27 cellular contexts compared by ENCODE assay signal in genomic region chr14:37658174-37658573, GRCh38.
A peak's percentile ranks its signal among the peaks of the same experiment; 100 is the strongest.
DNase-seq lines count a peak whose midpoint lies in the region; ATAC-seq and TF ChIP-seq lines count a peak whose summit lies in the region.
"Had no signal": no experiment of that assay in that cellular context is flagged by ENCODE, and none has a peak within 500 bp of the region (broad histone marks: within the 10 kb centered on the region; RNA-seq: fewer than 3 reads in every experiment).

No MANE protein-coding gene starts in this region.

- intact Hi-C loops in activated CD8-positive, alpha-beta T cell treated with anti-CD3 and anti-CD28 coated beads for 36 hours (cut with micrococcal nuclease): no loop called here

- no peak for TF ChIP-seq POLR2A in gastroesophageal sphincter (IDR thresholded peaks at IDR 0.05)

- no peak for TF ChIP-seq EP300 in gastroesophageal sphincter (IDR thresholded peaks at IDR 0.05)

- H2AFZ ChIP-seq in ACC112 (ENCODE audit: low read length, unreplicated experiment): no peak overlapping the region

- peak; percentile 79 for DNase-seq in DMS153 (lab: John Stamatoyannopoulos, UW)
- DNase-seq in NCI-H2029 treated with DMSO at 0.1 percent for 48 hours (lab: John Stamatoyannopoulos, UW): peak; percentile 60
- no peak for DNase-seq in RWPE2 (ENCODE audit: low spot score)
- no peak for DNase-seq in stimulated activated CD4-positive, alpha-beta T cell treated with anti-CD3 and anti-CD28 coated beads, Interleukin-2, amount 100 ng/mL, for 48 hours
- DNase-seq in activated CD8-positive, alpha-beta T cell treated with anti-CD3 and anti-CD28 coated beads for 36 hours: no peak
- DNase-seq: activated CD4-positive, alpha-beta T cell treated with anti-CD3 and anti-CD28 coated beads, Interleukin-2, amount 50 U/mL, for 1 hour; activated CD8-positive, alpha-beta memory T cell treated with anti-CD3 and anti-CD28 coated beads, Interleukin-2, amount 50 U/mL, for 4 hours; activated naive CD8-positive, alpha-beta T cell treated with anti-CD3 and anti-CD28 coated beads for 36 hours; Calu3; head of caudate nucleus; KG1; kidney glomerular epithelial cell; lower lobe of right lung; mucosa of descending colon; NCI-H187; NCI-H526; ovary; Right ventricle myocardium superior; spleen; stimulated activated CD4-positive, alpha-beta T cell treated with anti-CD3 and anti-CD28 coated beads, Interleukin-4, amount 100 ng/mL, for 24 hours; stimulated activated naive B cell treated with anti-CD40 and anti-IgM and Interleukin-4, amounts not matched to agents 10 μg/mL and 1 μg/mL and 100 μg/mL, for 72 hours; T-helper 9 cell had no signal

- peaks cover 17% of the 10 kb centered on the region for H3K9me3 Mint-ChIP-seq in activated CD8-positive, alpha-beta T cell treated with anti-CD3 and anti-CD28 coated beads for 36 hours

- H3K27ac ChIP-seq in ACC112 (ENCODE audit: low read depth, low read length) (peak overlapping the region; percentile 43; the same call in 1 of the 2 replicates), RWPE2 (ENCODE audit: poor library complexity, severe bottlenecking) (no peak overlapping the region), gastroesophageal sphincter (no peak overlapping the region)
- H3K27ac ChIP-seq: BLaER1 treated with 17β-estradiol and CSF1 and Interleukin-3, amounts not matched to agents 10 nM and 100 nM; lower lobe of right lung; ovary; spleen had no signal

- no peaks in the 10 kb centered on the region for H3K27me3 Mint-ChIP-seq in activated CD8-positive, alpha-beta T cell treated with anti-CD3 and anti-CD28 coated beads for 36 hours
- H3K27me3 Mint-ChIP-seq: activated naive CD8-positive, alpha-beta T cell treated with anti-CD3 and anti-CD28 coated beads for 36 hours; central memory CD8-positive, alpha-beta T cell; stimulated activated naive B cell treated with anti-CD40 and anti-IgM and Interleukin-4, amounts not matched to agents 10 μg/mL and 1 μg/mL and 100 μg/mL, for 72 hours had no signal

- H3K9me3 ChIP-seq in RWPE2 (ENCODE audit: severe bottlenecking) (no peaks in the 10 kb centered on the region), gastroesophageal sphincter (peaks cover 0 to 36% (median 0%) of the 10 kb centered on the region in 3 donors)
- H3K9me3 ChIP-seq: ovary had no signal

- H3K4me3 ChIP-seq in ACC112 (ENCODE audit: low read depth, low read length) (no peak overlapping the region), RWPE2 (ENCODE audit: severe bottlenecking) (no peak overlapping the region), gastroesophageal sphincter (no peak overlapping the region)
- H3K4me3 ChIP-seq: BLaER1 treated with 17β-estradiol and CSF1 and Interleukin-3, amounts not matched to agents 10 nM and 100 nM; lower lobe of right lung; mucosa of descending colon; ovary; spleen had no signal

- H3K4me1 ChIP-seq in ACC112 (ENCODE audit: control insufficient read depth, insufficient read depth, low read length, unreplicated experiment): peaks cover 32% of the 10 kb centered on the region
- peaks cover 12% of the 10 kb centered on the region for H3K4me1 ChIP-seq in RWPE2 (ENCODE audit: insufficient read depth, poor library complexity, severe bottlenecking)
- H3K4me1 ChIP-seq in gastroesophageal sphincter: no peaks in the 10 kb centered on the region
- H3K4me1 ChIP-seq: BLaER1 treated with 17β-estradiol and CSF1 and Interleukin-3, amounts not matched to agents 10 nM and 100 nM; lower lobe of right lung; spleen had no signal

- CTCF ChIA-PET in activated CD8-positive, alpha-beta T cell treated with anti-CD3 and anti-CD28 coated beads for 36 hours (lab: Charles Lee): no interaction called here

- POLR2A ChIA-PET in activated CD8-positive, alpha-beta T cell treated with anti-CD3 and anti-CD28 coated beads for 36 hours (lab: Charles Lee): no interaction called here

- H3K79me2 ChIP-seq in ACC112 (ENCODE audit: control insufficient read depth, insufficient read depth, low read length, unreplicated experiment): no peaks in the 10 kb centered on the region

- no peak overlapping the region for H3K4me3 Mint-ChIP-seq in activated CD8-positive, alpha-beta T cell treated with anti-CD3 and anti-CD28 coated beads for 36 hours
- H3K4me3 Mint-ChIP-seq: activated naive CD8-positive, alpha-beta T cell treated with anti-CD3 and anti-CD28 coated beads for 36 hours; central memory CD8-positive, alpha-beta T cell; nephron; stimulated activated naive B cell treated with anti-CD40 and anti-IgM and Interleukin-4, amounts not matched to agents 10 μg/mL and 1 μg/mL and 100 μg/mL, for 72 hours had no signal

- TF ChIP-seq CTCF in RWPE2 (IDR thresholded peaks at IDR 0.05; ENCODE audit: poor library complexity, severe bottlenecking) (no peak), gastroesophageal sphincter (IDR thresholded peaks at IDR 0.05) (no peak)
- no peak for TF ChIP-seq CTCF in activated CD8-positive, alpha-beta T cell treated with anti-CD3 and anti-CD28 coated beads for 36 hours (IDR thresholded peaks at IDR 0.05)

- H3K36me3 Mint-ChIP-seq in activated CD8-positive, alpha-beta T cell treated with anti-CD3 and anti-CD28 coated beads for 36 hours (ENCODE audit: low read depth): no peaks in the 10 kb centered on the region
- H3K36me3 Mint-ChIP-seq: activated naive CD8-positive, alpha-beta T cell treated with anti-CD3 and anti-CD28 coated beads for 36 hours; stimulated activated naive B cell treated with anti-CD40 and anti-IgM and Interleukin-4, amounts not matched to agents 10 μg/mL and 1 μg/mL and 100 μg/mL, for 72 hours had no signal

- H3K36me3 ChIP-seq in ACC112 (ENCODE audit: insufficient read depth, low read length) (no peaks in the 10 kb centered on the region), RWPE2 (ENCODE audit: low read depth) (no peaks in the 10 kb centered on the region), gastroesophageal sphincter (no peaks in the 10 kb centered on the region)
- H3K36me3 ChIP-seq: BLaER1 treated with 17β-estradiol and CSF1 and Interleukin-3, amounts not matched to agents 10 nM and 100 nM; lower lobe of right lung; ovary; spleen had no signal

- no peak overlapping the region for H3K27ac Mint-ChIP-seq in activated CD8-positive, alpha-beta T cell treated with anti-CD3 and anti-CD28 coated beads for 36 hours
- H3K27ac Mint-ChIP-seq: activated naive CD8-positive, alpha-beta T cell treated with anti-CD3 and anti-CD28 coated beads for 36 hours; nephron; stimulated activated naive B cell treated with anti-CD40 and anti-IgM and Interleukin-4, amounts not matched to agents 10 μg/mL and 1 μg/mL and 100 μg/mL, for 72 hours had no signal

- H3K4me1 Mint-ChIP-seq in activated CD8-positive, alpha-beta T cell treated with anti-CD3 and anti-CD28 coated beads for 36 hours (ENCODE audit: low read depth): no peaks in the 10 kb centered on the region
- H3K4me1 Mint-ChIP-seq: activated naive CD8-positive, alpha-beta T cell treated with anti-CD3 and anti-CD28 coated beads for 36 hours; central memory CD8-positive, alpha-beta T cell; nephron; stimulated activated naive B cell treated with anti-CD40 and anti-IgM and Interleukin-4, amounts not matched to agents 10 μg/mL and 1 μg/mL and 100 μg/mL, for 72 hours had no signal

- peak; percentile 51; the same call in 2 of the 3 replicates for ATAC-seq in RWPE2 (ENCODE audit: low read depth)
- no peak for ATAC-seq in activated CD8-positive, alpha-beta T cell treated with anti-CD3 and anti-CD28 coated beads for 36 hours
- no peak for ATAC-seq in gastroesophageal sphincter
- ATAC-seq: lower lobe of right lung; mucosa of descending colon; stimulated activated naive B cell treated with anti-CD40 and anti-IgM and Interleukin-4, amounts not matched to agents 10 μg/mL and 1 μg/mL and 100 μg/mL, for 72 hours had no signal

- no peaks in the 10 kb centered on the region for H3K27me3 ChIP-seq in ACC112 (ENCODE audit: insufficient read depth, low read length)
- H3K27me3 ChIP-seq in RWPE2 (ENCODE audit: insufficient read depth, poor library complexity, severe bottlenecking): no peaks in the 10 kb centered on the region
- no peaks in the 10 kb centered on the region for H3K27me3 ChIP-seq in gastroesophageal sphincter
- H3K27me3 ChIP-seq: BLaER1 treated with 17β-estradiol and CSF1 and Interleukin-3, amounts not matched to agents 10 nM and 100 nM; ovary; spleen had no signal

Comparison
In these comparisons a context has a peak if more than half of its experiments do, and no peak if none do; other contexts are left out.
1. DNase-seq: peak in DMS153 (single experiment) and NCI-H2029 treated with DMSO at 0.1 percent for 48 hours (single experiment); none in RWPE2 (single experiment), stimulated activated CD4-positive, alpha-beta T cell treated with anti-CD3 and anti-CD28 coated beads, Interleukin-2, amount 100 ng/mL, for 48 hours (0 of 2) and activated CD8-positive, alpha-beta T cell treated with anti-CD3 and anti-CD28 coated beads for 36 hours (single experiment).